Comparison of ENCODE assay signal across 17 cellular contexts in the genomic region with DNA sequence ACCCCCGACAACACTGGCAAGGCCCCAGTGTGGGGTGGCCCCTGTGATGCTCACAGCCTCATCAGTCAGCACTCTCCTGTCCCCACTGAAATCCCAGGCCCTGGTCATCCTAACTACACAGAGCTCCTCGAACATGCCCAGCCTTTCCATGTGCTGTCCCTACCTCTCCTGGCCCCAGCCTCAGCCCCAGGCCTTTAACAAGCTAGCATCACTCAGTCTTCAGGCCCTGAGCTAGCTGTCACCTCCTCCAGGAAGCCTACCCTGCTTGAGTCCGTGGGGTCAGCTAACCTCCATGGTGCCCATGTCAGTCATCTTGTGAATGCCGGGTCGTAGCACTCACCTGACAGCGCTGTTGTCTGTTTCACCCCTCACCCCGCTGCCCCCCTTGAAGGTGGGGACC. TPM values are rescaled to one million over a fixed set of nuclear protein-coding genes. Genes with fewer than 3 reads are reported as not detected.
DNase-seq lines count a peak whose midpoint lies in the region; ATAC-seq, FAIRE-seq and TF ChIP-seq lines count a peak whose summit lies in the region.
"Had no signal": no experiment of that assay in that cellular context is flagged by ENCODE, and none has a peak within 500 bp of the region (broad histone marks: within the 10 kb centered on the region; RNA-seq: fewer than 3 reads in every experiment).

No MANE protein-coding gene starts in this region.

- ATAC-seq in A549 (no peak), aorta (ENCODE audit: low FRiP score) (no peak), GM21515 (IDR thresholded peaks at IDR 0.05; ENCODE audit: unreplicated experiment) (no peak)

- H3K27ac ChIP-seq in A549 (no peak overlapping the region), H1 (ENCODE audit: low read depth, low read length) (no peak overlapping the region), aorta (ENCODE audit: low read depth in 1 of 2, low read length in 2 of 2) (no peak overlapping the region)
- no peak overlapping the region for H3K27ac ChIP-seq in BLaER1 treated with 17β-estradiol and CSF1 and Interleukin-3, amounts not matched to agents 10 nM and 100 nM
- H3K27ac ChIP-seq: GM23248 had no signal

- intact Hi-C loops in aorta (cut with DNase I), result no loop called here

- no peaks in the 10 kb centered on the region for H3K23me2 ChIP-seq in H1 (ENCODE audit: low read depth, low read length)

- no peak for DNase-seq in A549 (ENCODE audit: low read depth in 1 of 2, low spot score in 1 of 2)
- no peak for DNase-seq in H1 (ENCODE audit: low read depth in 1 of 2, low spot score in 2 of 2)
- peak; percentile 20 to 26 for DNase-seq in aorta
- no peak for DNase-seq in OCI-M2 (lab: John Stamatoyannopoulos, UW; ENCODE audit: unreplicated experiment)
- DNase-seq: ACHN; BE2C; Calu3; CD4-positive, alpha-beta memory T cell; DMS79 treated with DMSO at 0.1 percent for 48 hours; GF-D8; GM23248; HCEC 1CT had no signal

- no peak overlapping the region for H3K23ac ChIP-seq in H1 (ENCODE audit: insufficient read length)

- peak overlapping the region; percentile 79; the same call in 1 of the 2 replicates for H4K8ac ChIP-seq in H1 (ENCODE audit: extremely low read depth, insufficient read depth, low read length)

- no peak overlapping the region for H2BK5ac ChIP-seq in H1 (ENCODE audit: low read depth, low read length)

- H3K36me3 ChIP-seq in BLaER1 treated with 17β-estradiol and CSF1 and Interleukin-3, amounts not matched to agents 10 nM and 100 nM, result no peaks in the 10 kb centered on the region
- H3K36me3 ChIP-seq in H1 (ENCODE audit: control insufficient read depth in 2 of 4, insufficient read depth in 4 of 4, low read length in 3 of 4) (no peaks in the 10 kb centered on the region), aorta (ENCODE audit: control insufficient read depth in 1 of 2, insufficient read depth in 2 of 2, low read length in 1 of 2) (no peaks in the 10 kb centered on the region)
- H3K36me3 ChIP-seq: BE2C had no signal

- H3K4me2 ChIP-seq in A549 (no peak overlapping the region), H1 (ENCODE audit: insufficient read depth in 1 of 2, low read depth in 2 of 2, low read length in 2 of 2) (no peak overlapping the region)
- peak overlapping the region; percentile 16 to 69 (median 45); a peak in 20 of 22 replicates for H3K4me2 ChIP-seq in BLaER1 treated with 17β-estradiol and CSF1 and Interleukin-3, amounts not matched to agents 10 nM and 100 nM

- TF ChIP-seq EP300 in A549 (IDR thresholded peaks at IDR 0.05) (no peak), H1 (IDR thresholded peaks at IDR 0.05; ENCODE audit: borderline replicate concordance in 1 of 2, low read depth in 2 of 2, low read length in 2 of 2) (no peak)

- no peaks in the 10 kb centered on the region for H3K27me3 ChIP-seq in BLaER1 treated with 17β-estradiol and CSF1 and Interleukin-3, amounts not matched to agents 10 nM and 100 nM
- H3K27me3 ChIP-seq in H1 (replicated peaks in 1 of 4; ENCODE audit: control insufficient read depth in 3 of 4, extremely low read depth in 1 of 4, insufficient read depth in 3 of 4, low read length in 3 of 4) (no peaks in the 10 kb centered on the region; a peak in 1 of 7 replicates), aorta (ENCODE audit: control insufficient read depth in 1 of 2, insufficient read depth in 2 of 2, low read length in 1 of 2) (no peaks in the 10 kb centered on the region)
- H3K27me3 ChIP-seq: BE2C had no signal

- WGBS in A549 (ENCODE audit: missing lambda C conversion rate), result 27% methylated on average over 6 of the region's 7 CpGs
- WGBS in H1 (ENCODE audit: extremely low coverage in 1 of 2, insufficient coverage in 1 of 2, insufficient read length in 1 of 2, insufficient replicate concordance in 2 of 2, low coverage in 1 of 2, low lambda C conversion rate in 2 of 2, missing lambda C conversion rate in 1 of 2), 2 experiments, result 82% methylated on average over 7 of the region's 7 CpGs; no CpG with 5 or more reads in 1 of the 2 experiments
- WGBS in aorta, 2 donors, result 78 to 89% methylated on average over 7 of the region's 7 CpGs

- no peak overlapping the region for H3K9ac ChIP-seq in BLaER1 treated with 17β-estradiol and CSF1 and Interleukin-3, amounts not matched to agents 10 nM and 100 nM
- H3K9ac ChIP-seq in H1 (replicated peaks in 1 of 4; ENCODE audit: extremely low read depth in 1 of 4, low read depth in 3 of 4, low read length in 3 of 4), result no peak overlapping the region
- H3K9ac ChIP-seq: GM23248 had no signal

- H4K20me1 ChIP-seq in BLaER1 treated with 17β-estradiol and CSF1 and Interleukin-3, amounts not matched to agents 10 nM and 100 nM, result no peaks in the 10 kb centered on the region
- H4K20me1 ChIP-seq in H1 (replicated peaks in 1 of 2; ENCODE audit: control insufficient read depth in 1 of 2, insufficient read depth in 2 of 2, low read length in 2 of 2), result peaks cover 2 to 4% of the 10 kb centered on the region in 2 experiments

- no peak overlapping the region for H3K4ac ChIP-seq in H1 (replicated peaks; ENCODE audit: insufficient read length, low read depth, low read length)

- CTCF ChIA-PET in A549 (lab: Yijun Ruan, JAX) (interaction anchor here (1.3 kb wide), 1 partner anchor 46 kb away, joined by 4 read pairs; no protein-coding TSS in a partner anchor), H1 (lab: Charles Lee; ENCODE audit: partially characterized antibody) (interaction anchor here (0.6 to 2.0 kb wide), 11 partner anchors 9 to 487 kb away, joined by 3 to 6 read pairs (median 4); no protein-coding TSS in a partner anchor)

- no peak overlapping the region for H3K4me3 ChIP-seq in A549
- H3K4me3 ChIP-seq in BLaER1 treated with 17β-estradiol and CSF1 and Interleukin-3, amounts not matched to agents 10 nM and 100 nM, result no peak overlapping the region
- no peak overlapping the region for H3K4me3 ChIP-seq in H1 (ENCODE audit: extremely low read depth in 1 of 4, insufficient read depth in 2 of 4, low read depth in 3 of 4, low read length in 4 of 4)
- no peak overlapping the region for H3K4me3 ChIP-seq in aorta (ENCODE audit: low read length in 2 of 2)
- H3K4me3 ChIP-seq: GM23248 had no signal

- H3K9me3 ChIP-seq in A549 (no peaks in the 10 kb centered on the region), H1 (ENCODE audit: insufficient read depth in 2 of 2, low read depth in 1 of 2, low read length in 1 of 2) (no peaks in the 10 kb centered on the region), aorta (ENCODE audit: control insufficient read depth, low read length) (no peaks in the 10 kb centered on the region)
- H3K9me3 ChIP-seq in BLaER1 treated with 17β-estradiol and CSF1 and Interleukin-3, amounts not matched to agents 10 nM and 100 nM (replicated peaks in 1 of 11), result 0 out of 22 replicates have a peak, but pooled peaks cover 0 to under 1% (median 0%) of the 10 kb centered on the region in 11 experiments
- H3K9me3 ChIP-seq: BE2C had no signal

- H3K4me1 ChIP-seq in A549 (no peaks in the 10 kb centered on the region), H1 (replicated peaks in 1 of 4; ENCODE audit: control insufficient read depth in 3 of 4, insufficient read depth in 4 of 4, low read length in 3 of 4) (no peaks in the 10 kb centered on the region; a peak in 1 of 7 replicates), aorta (ENCODE audit: control insufficient read depth in 1 of 2, insufficient read depth in 2 of 2, low read length in 2 of 2) (no peaks in the 10 kb centered on the region)
- H3K4me1 ChIP-seq in BLaER1 treated with 17β-estradiol and CSF1 and Interleukin-3, amounts not matched to agents 10 nM and 100 nM, result peaks cover 0 to 60% (median 36%) of the 10 kb centered on the region in 10 experiments; a peak in 17 of 20 replicates
- H3K4me1 ChIP-seq: BE2C had no signal

- no peak overlapping the region for H3K18ac ChIP-seq in H1 (ENCODE audit: extremely low read depth, low read length)

- H2AK5ac ChIP-seq in H1 (ENCODE audit: low read depth, low read length), result no peak overlapping the region

- H3K56ac ChIP-seq in H1 (replicated peaks; ENCODE audit: insufficient read length, low read depth, low read length), result no peak overlapping the region

- H2BK15ac ChIP-seq in H1 (ENCODE audit: low read length), result 0 out of 2 replicates have a peak overlapping the region, but pooled peaks have one; percentile 12

- TF ChIP-seq POLR2A in A549 (IDR thresholded peaks at IDR 0.05; ENCODE audit: low read length) (no peak), H1 (IDR thresholded peaks at IDR 0.05; ENCODE audit: control extremely low read depth in 1 of 2, low read depth in 2 of 2, low read length in 2 of 2) (no peak)

- H2BK120ac ChIP-seq in H1 (replicated peaks; ENCODE audit: low read depth, low read length), result no peak overlapping the region

- H2BK20ac ChIP-seq in H1 (ENCODE audit: low read length), result no peak overlapping the region

- no peak overlapping the region for H3K14ac ChIP-seq in H1 (ENCODE audit: insufficient read length)

- H4K91ac ChIP-seq in H1 (replicated peaks; ENCODE audit: insufficient read length, low read length), result no peak overlapping the region

- TF ChIP-seq RAD21 in A549 (conservative IDR thresholded peaks at IDR 0.05 in 1 of 2, IDR thresholded peaks at IDR 0.05 in 1 of 2) (no peak), H1 (IDR thresholded peaks at IDR 0.05 in 1 of 2, conservative IDR thresholded peaks at IDR 0.05 in 1 of 2; ENCODE audit: low read depth in 2 of 2, low read length in 2 of 2) (no peak)

- FAIRE-seq in A549 (lab: Jason Lieb, UNC) (no peak), H1 (lab: Jason Lieb, UNC) (no peak)
- FAIRE-seq: H54 had no signal

- no peak overlapping the region for H2BK12ac ChIP-seq in H1 (ENCODE audit: low read depth, low read length)

- no peak overlapping the region for H4K5ac ChIP-seq in H1 (ENCODE audit: insufficient read length, low read depth, low read length)

- no peaks in the 10 kb centered on the region for H3K79me1 ChIP-seq in H1 (ENCODE audit: low read depth, low read length)

- no peak for TF ChIP-seq CTCF in A549 (IDR thresholded peaks at IDR 0.05)
- no peak for TF ChIP-seq CTCF in H1 (IDR thresholded peaks at IDR 0.05; ENCODE audit: control extremely low read depth in 1 of 3, insufficient read depth in 1 of 3, low read depth in 1 of 3, low read length in 3 of 3)

- no peaks in the 10 kb centered on the region for H3K79me2 ChIP-seq in H1 (ENCODE audit: control insufficient read depth in 1 of 2, insufficient read depth in 2 of 2, low read length in 2 of 2)

- H2AFZ ChIP-seq in H1 (ENCODE audit: low read length), result no peak overlapping the region
- H2AFZ ChIP-seq: GM23248 had no signal

- POLR2A ChIA-PET in A549 (lab: Yijun Ruan, JAX), result no interaction called here
- POLR2A ChIA-PET in H1 (lab: Charles Lee; ENCODE audit: partially characterized antibody), result interaction anchor here (0.9 kb wide), 1 partner anchor 33 kb away, joined by 3 read pairs; no protein-coding TSS in a partner anchor

RNA-seq across cellular contexts. Expression of a gene that starts 25.6 kb away (rescaled TPM):
- polyA plus RNA-seq in A549 (2011; rRNA removed), result not detected in 2 replicates
- polyA plus RNA-seq in A549 (2012; cell fraction: cytosol; rRNA removed), result not detected in 2 replicates
- not detected in 2 replicates for polyA plus RNA-seq in A549 (2012; cell fraction: nucleus; rRNA removed)
- not detected in 3 replicates for polyA plus RNA-seq in A549 (2017; fragmentation: RNase III; extraction: RNeasy Plus Mini Kit Qiagen cat#74134 plus additional on column Dnase treatment)
- polyA minus RNA-seq in A549 (2011; rRNA and poly(A)+ RNA removed), result not detected in 2 replicates
- 0.22 and 0.23 TPM in 2 replicates for total RNA-seq in H1 (2021; fragmentation: NEBNext Ultra II Directional; extraction: Animal tissue kit (Norgen Biotek cat#: 25700))
- 0.08 and 0.16 TPM in 2 replicates for polyA plus RNA-seq in H1 (2011; rRNA removed)
- polyA plus RNA-seq in H1 (2011; cell fraction: cytosol; rRNA removed), result 0.14 TPM
- 0.44 TPM for polyA plus RNA-seq in H1 (2011; cell fraction: nucleus; rRNA removed)
- 0.15 to 0.25 TPM (median 0.20 TPM) in 4 replicates for polyA plus RNA-seq in H1 (2012, experiment 1 of 2)
- 0.04 TPM for polyA plus RNA-seq in H1 (2012, experiment 2 of 2)
- 0.06 TPM for polyA plus RNA-seq in H1 (2013, experiment 1 of 2)
- 0.09 TPM for polyA plus RNA-seq in H1 (2013, experiment 2 of 2)
- polyA minus RNA-seq in H1 (2011; rRNA and poly(A)+ RNA removed), result 0.32 and 0.46 TPM in 2 replicates
- polyA minus RNA-seq in H1 (2011; cell fraction: cytosol; rRNA and poly(A)+ RNA removed), result 0.22 TPM
- polyA minus RNA-seq in H1 (2011; cell fraction: nucleus; rRNA and poly(A)+ RNA removed), result 0.70 TPM
- total RNA-seq in aorta, result under 1 TPM; 0.03 to 0.06 TPM
- polyA plus RNA-seq in aorta, result not detected
- total RNA-seq: Calu3, GM23248, HT-29 had no signal
- polyA plus RNA-seq: CD14-positive monocyte, GM23248 had no signal

Comparison
In these comparisons a context has a peak if more than half of its experiments do, and no peak if none do; other contexts are left out.
1. DNase-seq: peak in aorta (2 of 2); none in A549 (0 of 2), H1 (0 of 2) and OCI-M2 (single experiment).
2. H3K4me2 ChIP-seq: peak in BLaER1 treated with 17β-estradiol and CSF1 and Interleukin-3, amounts not matched to agents 10 nM and 100 nM (11 of 11); none in A549 (single experiment) and H1 (0 of 2).